In genomic region chr1:111191496-111191895, GRCh38 we compare ENCODE assay signal across 12 cellular contexts. TPM values are rescaled to one million over a fixed set of nuclear protein-coding genes. Genes with fewer than 3 reads are reported as not detected.
A peak's percentile ranks its signal among the peaks of the same experiment; 100 is the strongest.
DNase-seq lines count a peak whose midpoint lies in the region; ATAC-seq and TF ChIP-seq lines count a peak whose summit lies in the region.
"Had no signal": no experiment of that assay in that cellular context is flagged by ENCODE, and none has a peak within 500 bp of the region (broad histone marks: within the 10 kb centered on the region; RNA-seq: fewer than 3 reads in every experiment).

No MANE protein-coding gene starts in this region.

- H3K27ac Mint-ChIP-seq in CD14-positive monocyte = peak overlapping the region in 4 of 7 donors; percentile 1 to 97 (median 93)
- H3K27ac Mint-ChIP-seq in central memory CD8-positive, alpha-beta T cell (ENCODE audit: low read depth) = peak overlapping the region; percentile 92
- peak overlapping the region; percentile 94 to 99 for H3K27ac Mint-ChIP-seq in natural killer cell treated with Interleukin-12 subunit alpha and Interleukin-12 subunit beta and Interleukin-15 and Interleukin-18, amount 100 ng/mL, for 72 hours

- intact Hi-C loops in CD14-positive monocyte (cut with micrococcal nuclease) = loop anchor here in 1 of 2 donors (5.0 kb wide), 1 partner anchor 49 kb away; the partner anchor contains the start of genes CEPT1 and DRAM2

- H3K4me3 Mint-ChIP-seq in CD14-positive monocyte = no peak overlapping the region
- peak overlapping the region; percentile 99 for H3K4me3 Mint-ChIP-seq in central memory CD8-positive, alpha-beta T cell
- peak overlapping the region; percentile 44 for H3K4me3 Mint-ChIP-seq in natural killer cell treated with Interleukin-12 subunit alpha and Interleukin-12 subunit beta and Interleukin-15 and Interleukin-18, amount 100 ng/mL, for 72 hours

- H3K27me3 Mint-ChIP-seq in CD14-positive monocyte (ENCODE audit: low read depth in 3 of 3) = no peaks in the 10 kb centered on the region
- no peaks in the 10 kb centered on the region for H3K27me3 Mint-ChIP-seq in central memory CD8-positive, alpha-beta T cell
- no peaks in the 10 kb centered on the region for H3K27me3 Mint-ChIP-seq in natural killer cell treated with Interleukin-12 subunit alpha and Interleukin-12 subunit beta and Interleukin-15 and Interleukin-18, amount 100 ng/mL, for 72 hours

- H3K36me3 ChIP-seq in KOPT-K1 (ENCODE audit: insufficient read depth, low read length) = peaks cover 100% of the 10 kb centered on the region

- peaks cover 58% of the 10 kb centered on the region for H3K4me1 Mint-ChIP-seq in CD14-positive monocyte
- peaks cover 93% of the 10 kb centered on the region for H3K4me1 Mint-ChIP-seq in central memory CD8-positive, alpha-beta T cell
- peaks cover 92 to 93% of the 10 kb centered on the region in 2 donors for H3K4me1 Mint-ChIP-seq in natural killer cell treated with Interleukin-12 subunit alpha and Interleukin-12 subunit beta and Interleukin-15 and Interleukin-18, amount 100 ng/mL, for 72 hours (ENCODE audit: low read depth in 2 of 2)

- no peak for TF ChIP-seq CTCF in CD14-positive monocyte (IDR thresholded peaks at IDR 0.05)

- DNase-seq in CD14-positive monocyte (ENCODE audit: low spot score) = no peak
- DNase-seq in central memory CD8-positive, alpha-beta T cell (ENCODE audit: low spot score in 2 of 2) = no peak
- no peak for DNase-seq in natural killer cell treated with Interleukin-12 subunit alpha and Interleukin-12 subunit beta and Interleukin-15 and Interleukin-18, amount 100 ng/mL, for 72 hours (ENCODE audit: low spot score)
- DNase-seq: effector CD4-positive, alpha-beta T cell; GF-D8; NCI-H1436 treated with DMSO at 0.1 percent for 48 hours had no signal

- no peak for ATAC-seq in central memory CD8-positive, alpha-beta T cell (replicated peaks; ENCODE audit: extremely low read depth, poor library complexity, severe bottlenecking)
- no peak for ATAC-seq in natural killer cell treated with Interleukin-12 subunit alpha and Interleukin-12 subunit beta and Interleukin-15 and Interleukin-18, amount 100 ng/mL, for 72 hours
- no peak for ATAC-seq in GM21786 (IDR thresholded peaks at IDR 0.05; ENCODE audit: unreplicated experiment)
- ATAC-seq in HG03354 (IDR thresholded peaks at IDR 0.05; ENCODE audit: poor library complexity, severe bottlenecking, unreplicated experiment) = no peak
- no peak for ATAC-seq in GM21526 (IDR thresholded peaks at IDR 0.05; ENCODE audit: low FRiP score, unreplicated experiment)
- no peak for ATAC-seq in HG02759 (IDR thresholded peaks at IDR 0.05; ENCODE audit: unreplicated experiment)

- H3K27ac ChIP-seq in KOPT-K1 (ENCODE audit: low read depth, low read length, poor library complexity, severe bottlenecking) = peak overlapping the region; percentile 99

- no peaks in the 10 kb centered on the region for H3K9me3 Mint-ChIP-seq in CD14-positive monocyte
- no peaks in the 10 kb centered on the region for H3K9me3 Mint-ChIP-seq in central memory CD8-positive, alpha-beta T cell
- no peaks in the 10 kb centered on the region for H3K9me3 Mint-ChIP-seq in natural killer cell treated with Interleukin-12 subunit alpha and Interleukin-12 subunit beta and Interleukin-15 and Interleukin-18, amount 100 ng/mL, for 72 hours

- no peaks in the 10 kb centered on the region for H3K9me3 ChIP-seq in KOPT-K1 (ENCODE audit: insufficient read depth, low read length, poor library complexity, severe bottlenecking)
- H3K9me3 ChIP-seq: thoracic aorta had no signal

- H3K36me3 Mint-ChIP-seq in CD14-positive monocyte = peaks cover 80 to 85% of the 10 kb centered on the region in 2 donors
- peaks cover 97% of the 10 kb centered on the region for H3K36me3 Mint-ChIP-seq in central memory CD8-positive, alpha-beta T cell (ENCODE audit: insufficient read depth)
- peaks cover 67% of the 10 kb centered on the region for H3K36me3 Mint-ChIP-seq in natural killer cell treated with Interleukin-12 subunit alpha and Interleukin-12 subunit beta and Interleukin-15 and Interleukin-18, amount 100 ng/mL, for 72 hours

RNA-seq across cellular contexts. Expression of gene DENND2D, which starts 8.9 kb away (rescaled TPM):
- polyA plus RNA-seq in CD14-positive monocyte = 10 to 100 TPM; 22.4 to 24.0 TPM
- 100 to 1,000 TPM; 103 to 118 TPM for total RNA-seq in natural killer cell treated with Interleukin-12 subunit alpha and Interleukin-12 subunit beta and Interleukin-15 and Interleukin-18, amount 100 ng/mL, for 72 hours

RNA-seq across cellular contexts. Expression of gene CHI3L2, which starts 36.0 kb away (rescaled TPM):
- polyA plus RNA-seq in CD14-positive monocyte = 1 to 10 TPM; 1.4 to 9.9 TPM
- total RNA-seq in natural killer cell treated with Interleukin-12 subunit alpha and Interleukin-12 subunit beta and Interleukin-15 and Interleukin-18, amount 100 ng/mL, for 72 hours = 10 to 100 TPM in 1 of 2 donors, 1 to 10 TPM in 1; 4.3 to 30.6 TPM

RNA-seq across cellular contexts. Expression of gene CEPT1, which starts 51.5 kb away (rescaled TPM):
- 10 to 100 TPM; 20.8 to 26.9 TPM for polyA plus RNA-seq in CD14-positive monocyte
- 10 to 100 TPM; 34.5 to 41.6 TPM for total RNA-seq in natural killer cell treated with Interleukin-12 subunit alpha and Interleukin-12 subunit beta and Interleukin-15 and Interleukin-18, amount 100 ng/mL, for 72 hours

RNA-seq across cellular contexts. Expression of gene DRAM2, which starts 51.6 kb away (rescaled TPM):
- 100 to 1,000 TPM; 190 to 204 TPM for polyA plus RNA-seq in CD14-positive monocyte
- total RNA-seq in natural killer cell treated with Interleukin-12 subunit alpha and Interleukin-12 subunit beta and Interleukin-15 and Interleukin-18, amount 100 ng/mL, for 72 hours = 10 to 100 TPM; 22.5 to 25.7 TPM

Comparison
In these comparisons a context has a peak if more than half of its experiments do, and no peak if none do; other contexts are left out.
1. H3K4me3 Mint-ChIP-seq: peak in central memory CD8-positive, alpha-beta T cell (single experiment) and natural killer cell treated with Interleukin-12 subunit alpha and Interleukin-12 subunit beta and Interleukin-15 and Interleukin-18, amount 100 ng/mL, for 72 hours (single experiment); none in CD14-positive monocyte (0 of 2).
2. Peak in every context shown above with its lines, with median percentiles within 50 percentile points of each other: H3K27ac Mint-ChIP-seq.